9 cellular contexts compared by ENCODE assay signal in the genomic region with DNA sequence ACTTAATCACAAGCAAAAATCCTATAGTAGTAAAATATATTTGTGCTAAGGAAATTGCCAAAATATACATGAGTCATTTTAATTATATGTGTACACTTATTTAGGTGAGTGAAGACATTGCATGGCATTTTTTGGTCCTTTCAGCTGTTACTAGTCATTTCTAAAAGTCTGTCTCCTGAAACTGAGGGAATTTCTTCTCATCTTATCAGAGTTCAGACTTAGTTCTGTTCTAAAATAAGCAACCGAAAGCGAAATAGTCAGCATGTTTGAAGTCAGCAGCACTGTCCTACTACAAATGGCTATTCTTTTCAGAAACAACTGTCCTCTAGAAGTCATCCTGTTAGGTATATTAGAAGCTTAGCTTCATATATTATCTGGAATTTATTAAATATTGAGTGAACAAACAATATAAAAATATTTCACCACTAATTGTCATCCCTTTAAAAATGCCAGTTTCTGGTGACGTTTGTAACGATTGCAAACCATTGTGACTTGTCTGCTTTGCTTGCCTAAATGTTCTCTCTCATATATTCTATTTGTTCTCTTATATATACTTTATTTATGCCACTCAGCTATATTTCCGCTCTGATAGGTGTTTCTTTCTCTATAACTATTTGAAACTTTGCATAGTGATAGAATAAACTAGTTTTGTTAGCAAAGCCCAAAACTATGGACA.
DNase-seq lines count a peak whose midpoint lies in the region; ATAC-seq, FAIRE-seq and TF ChIP-seq lines count a peak whose summit lies in the region.
"Had no signal": no experiment of that assay in that cellular context is flagged by ENCODE, and none has a peak within 500 bp of the region (broad histone marks: within the 10 kb centered on the region; RNA-seq: fewer than 3 reads in every experiment).

No MANE protein-coding gene starts in this region.

- no peaks in the 10 kb centered on the region for H3K27me3 Mint-ChIP-seq in stimulated activated naive CD8-positive, alpha-beta T cell treated with anti-CD3 and anti-CD28 coated beads, Interleukin-15, amount 100 ng/mL, for 72 hours

- ATAC-seq in GM19467 (IDR thresholded peaks at IDR 0.05; ENCODE audit: unreplicated experiment) (peak; percentile 72), left cardiac atrium (peak; percentile 68 to 72)
- no peak for ATAC-seq in stimulated activated naive CD8-positive, alpha-beta T cell treated with anti-CD3 and anti-CD28 coated beads, Interleukin-15, amount 100 ng/mL, for 72 hours

- H3K4me3 Mint-ChIP-seq in stimulated activated naive CD8-positive, alpha-beta T cell treated with anti-CD3 and anti-CD28 coated beads, Interleukin-15, amount 100 ng/mL, for 72 hours = no peak overlapping the region

- H3K4me1 Mint-ChIP-seq in stimulated activated naive CD8-positive, alpha-beta T cell treated with anti-CD3 and anti-CD28 coated beads, Interleukin-15, amount 100 ng/mL, for 72 hours = peaks cover 17% of the 10 kb centered on the region

- peak overlapping the region; percentile 67 for H3K9ac ChIP-seq in KMS-11

- peak overlapping the region; percentile 49 for H2AFZ ChIP-seq in KMS-11 (ENCODE audit: low read depth)

- no peak for TF ChIP-seq CTCF in KMS-11 (conservative IDR thresholded peaks at IDR 0.05; ENCODE audit: low read depth, low read length)

- H3K79me2 ChIP-seq in KMS-11 (ENCODE audit: insufficient read depth, low read depth) = no peaks in the 10 kb centered on the region

- peaks cover 68% of the 10 kb centered on the region for H3K4me1 ChIP-seq in KMS-11 (ENCODE audit: low read depth, poor library complexity, severe bottlenecking)

- H3K27ac Mint-ChIP-seq in stimulated activated naive CD8-positive, alpha-beta T cell treated with anti-CD3 and anti-CD28 coated beads, Interleukin-15, amount 100 ng/mL, for 72 hours = no peak overlapping the region

- H3K4me3 ChIP-seq in KMS-11 (IDR thresholded peaks at IDR 0.05; ENCODE audit: insufficient read depth, low read depth, low read length) = no peak overlapping the region

- FAIRE-seq in A204.1 (lab: Jason Lieb, UNC) = peak; percentile 3
- FAIRE-seq: TTC549 had no signal

- DNase-seq in left cardiac atrium (no peak), iPS-NIHi11 (ENCODE audit: low spot score) (no peak)
- no peak for DNase-seq in stimulated activated naive CD8-positive, alpha-beta T cell treated with anti-CD3 and anti-CD28 coated beads, Interleukin-15, amount 100 ng/mL, for 72 hours
- DNase-seq in stimulated activated CD4-positive, alpha-beta T cell treated with anti-CD3 and anti-CD28 coated beads, Interleukin-4, amount 100 ng/mL, for 4 hours = no peak
- no peak for DNase-seq in NK-92 treated with Interleukin-12 subunit alpha and Interleukin-12 subunit beta, amount 100 ng/mL, for 24 hours (lab: John Stamatoyannopoulos, UW)

- no peaks in the 10 kb centered on the region for H4K20me1 ChIP-seq in KMS-11 (ENCODE audit: insufficient read depth)

- no peaks in the 10 kb centered on the region for H3K36me3 ChIP-seq in KMS-11 (ENCODE audit: insufficient read depth)

- intact Hi-C loops in left cardiac atrium (cut with DNase I) = loop anchor here in 1 of 2 donors (10.0 kb wide), 1 partner anchor 226 kb away; the partner anchor contains the start of gene KAT6B

- H3K4me2 ChIP-seq in KMS-11 = peak overlapping the region; percentile 100

- peak overlapping the region; percentile 98 for H3K27ac ChIP-seq in KMS-11

- H3K27me3 ChIP-seq in KMS-11 (ENCODE audit: insufficient read depth, low read depth) = no peaks in the 10 kb centered on the region

- peaks cover 5% of the 10 kb centered on the region in 2 donors for H3K9me3 Mint-ChIP-seq in stimulated activated naive CD8-positive, alpha-beta T cell treated with anti-CD3 and anti-CD28 coated beads, Interleukin-15, amount 100 ng/mL, for 72 hours
